Comparison of ENCODE assay signal across 17 cellular contexts in the genomic region with DNA sequence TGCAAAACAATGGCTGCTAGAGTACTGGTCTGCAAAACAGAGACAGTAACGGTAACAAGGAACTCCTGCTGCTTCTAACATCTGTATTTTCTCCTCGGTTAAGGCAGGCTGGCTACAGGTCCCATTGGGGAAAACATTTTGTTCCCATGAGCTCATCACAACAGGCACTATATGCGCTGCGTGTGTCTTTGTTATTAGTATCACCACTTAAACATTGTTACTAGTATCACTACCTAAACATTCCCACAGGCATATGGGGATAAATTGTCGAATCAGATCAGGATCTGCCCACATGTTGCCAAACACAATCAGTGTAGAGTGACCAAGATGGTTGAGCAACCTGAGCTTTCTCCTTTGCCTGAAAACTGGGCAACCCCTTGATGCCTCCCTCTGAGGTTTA.
DNase-seq lines count a peak whose midpoint lies in the region; ATAC-seq and TF ChIP-seq lines count a peak whose summit lies in the region.
"Had no signal": no experiment of that assay in that cellular context is flagged by ENCODE, and none has a peak within 500 bp of the region (broad histone marks: within the 10 kb centered on the region; RNA-seq: fewer than 3 reads in every experiment).

No MANE protein-coding gene starts in this region.

- H3K27me3 ChIP-seq in breast epithelium: no peaks in the 10 kb centered on the region
- H3K27me3 ChIP-seq: BLaER1 had no signal

- H3K4me3 ChIP-seq in breast epithelium (no peak overlapping the region), choroid plexus epithelial cell (ENCODE audit: low read depth, low read length) (no peak overlapping the region)
- H3K4me3 ChIP-seq: BLaER1 had no signal

- H3K4me1 Mint-ChIP-seq in MCF 10A (ENCODE audit: insufficient read depth, unreplicated experiment): peaks cover 11% of the 10 kb centered on the region

- TF ChIP-seq CTCF in MCF 10A (IDR thresholded peaks at IDR 0.05; ENCODE audit: unreplicated experiment): no peak
- TF ChIP-seq CTCF in breast epithelium (IDR thresholded peaks at IDR 0.05): no peak
- TF ChIP-seq CTCF in choroid plexus epithelial cell (conservative IDR thresholded peaks at IDR 0.05; ENCODE audit: low read depth, low read length): no peak

- DNase-seq in MCF 10A (ENCODE audit: unreplicated experiment): peak; percentile 60
- DNase-seq in breast epithelium (ENCODE audit: low spot score in 2 of 2): no peak
- peak; percentile 96 for DNase-seq in choroid plexus epithelial cell (ENCODE audit: low read depth)
- DNase-seq in islet precursor cell: peak; percentile 21
- DNase-seq in smooth muscle cell of the brain vasculature (ENCODE audit: low read depth, low spot score): peak; percentile 90
- DNase-seq in DMS153 treated with DMSO at 0.1 percent for 48 hours (lab: John Stamatoyannopoulos, UW; ENCODE audit: unreplicated experiment): no peak
- DNase-seq: H9, IMR-90, Kasumi-1, MV-4-11, NCI-H1417 treated with DMSO at 0.1 percent for 48 hours, NCI-H2029 treated with DMSO at 0.1 percent for 48 hours, NCI-H510A treated with DMSO at 0.1 percent for 48 hours had no signal

- no peak overlapping the region for H3K27ac Mint-ChIP-seq in MCF 10A (ENCODE audit: low read depth, unreplicated experiment)

- CTCF ChIA-PET in MCF 10A (lab: Yijun Ruan, JAX): interaction anchor here (0.6 to 3.0 kb wide), 10 partner anchors 9 to 831 kb away, joined by 3 to 17 read pairs (median 3); no protein-coding TSS in a partner anchor

- H3K36me3 ChIP-seq in breast epithelium: no peaks in the 10 kb centered on the region
- H3K36me3 ChIP-seq: BLaER1 had no signal

- BruUV-seq in MCF 10A (replicated peaks; lab: Mats Ljungman, UMichigan): no TSS peak

- ATAC-seq in HG02938 (IDR thresholded peaks at IDR 0.05; ENCODE audit: unreplicated experiment): no peak
- ATAC-seq in GM19467 (IDR thresholded peaks at IDR 0.05; ENCODE audit: unreplicated experiment): no peak

- no peak overlapping the region for H3K27ac ChIP-seq in breast epithelium
- H3K27ac ChIP-seq: 22Rv1, BLaER1 had no signal

- H3K9me3 ChIP-seq in breast epithelium: no peaks in the 10 kb centered on the region
- H3K9me3 ChIP-seq: BLaER1 had no signal

- TF ChIP-seq POLR2A in breast epithelium (IDR thresholded peaks at IDR 0.05): no peak

- peaks cover 33% of the 10 kb centered on the region for H3K27me3 Mint-ChIP-seq in MCF 10A (ENCODE audit: insufficient read depth, unreplicated experiment)

- POLR2A ChIA-PET in MCF 10A (lab: Yijun Ruan, JAX): interaction anchor here (0.5 to 1.2 kb wide), 3 partner anchors 565 to 1429 kb away, joined by 3 to 4 read pairs (median 3); no protein-coding TSS in a partner anchor

- H3K9me3 Mint-ChIP-seq in MCF 10A (ENCODE audit: unreplicated experiment): peaks cover 7% of the 10 kb centered on the region
- H3K9me3 Mint-ChIP-seq: H9 had no signal

- H3K36me3 Mint-ChIP-seq in MCF 10A (ENCODE audit: insufficient read depth, unreplicated experiment): no peaks in the 10 kb centered on the region

- intact Hi-C loops in MCF 10A (cut with micrococcal nuclease): loop anchor here (10.0 kb wide), 1 partner anchor 293 kb away; no protein-coding TSS in a partner anchor
- intact Hi-C loops in breast epithelium (cut with DNase I; ENCODE audit: low total_unique reads): no loop called here

- no peaks in the 10 kb centered on the region for H3K4me1 ChIP-seq in breast epithelium

- H3K4me3 Mint-ChIP-seq in MCF 10A (ENCODE audit: unreplicated experiment): no peak overlapping the region
- H3K4me3 Mint-ChIP-seq: H9 had no signal

Comparison
In these comparisons a context has a peak if more than half of its experiments do, and no peak if none do; other contexts are left out.
1. DNase-seq: peak in MCF 10A (single experiment), choroid plexus epithelial cell (single experiment), islet precursor cell (single experiment) and smooth muscle cell of the brain vasculature (single experiment); none in breast epithelium (0 of 2) and DMS153 treated with DMSO at 0.1 percent for 48 hours (single experiment).